In the genomic region with DNA sequence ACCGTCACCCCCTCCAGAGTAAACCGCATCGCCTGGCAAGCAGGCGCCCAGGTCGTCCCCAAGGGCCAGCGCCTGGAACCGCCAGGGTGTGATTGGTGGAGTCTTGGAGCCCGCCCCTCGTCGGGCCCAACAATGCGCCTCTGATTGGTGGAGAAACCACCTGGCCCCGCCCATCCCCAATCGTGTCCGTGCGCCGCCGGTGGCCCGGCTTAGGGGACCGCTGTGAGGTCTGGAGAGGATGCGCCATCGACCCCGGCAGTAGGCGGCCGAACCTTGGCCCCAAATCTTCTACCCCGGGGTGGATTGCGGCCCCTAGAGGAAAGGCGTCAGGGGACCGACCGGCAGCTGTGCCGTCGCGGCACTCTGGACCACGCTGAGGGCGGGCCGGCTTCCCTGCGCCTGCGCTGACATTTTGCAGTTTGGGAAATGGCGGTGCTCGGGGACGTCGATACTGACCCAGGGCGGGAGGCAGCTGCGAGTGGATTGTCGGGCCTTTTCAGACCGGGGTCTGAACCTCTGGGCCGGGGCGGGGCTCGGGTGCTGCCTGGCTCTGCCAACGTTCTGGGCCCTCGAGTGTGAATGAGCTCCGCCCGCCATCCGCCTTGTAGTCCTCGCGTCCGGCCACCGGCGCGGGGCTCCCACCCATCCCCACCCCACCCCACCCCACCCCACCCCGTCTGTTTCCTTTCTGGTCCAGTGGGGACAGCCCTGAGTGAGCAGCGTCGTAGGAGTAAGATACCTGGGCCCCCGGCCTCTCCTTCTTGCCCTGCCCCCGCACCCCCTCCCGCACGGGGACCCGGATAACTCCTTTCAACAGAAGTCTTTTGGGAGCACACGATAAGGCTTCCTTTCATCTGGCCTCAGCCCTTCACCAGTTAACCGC, we compare ENCODE assay signal across 1 cellular context.
TF ChIP-seq lines count a peak whose summit lies in the region.

No MANE protein-coding gene starts in this region.

TF ChIP-seq in GM12878, 131 proteins besides CTCF, POLR2A, EP300 and RAD21 (continued from another document):
- TF ChIP-seq, protein P1, sequence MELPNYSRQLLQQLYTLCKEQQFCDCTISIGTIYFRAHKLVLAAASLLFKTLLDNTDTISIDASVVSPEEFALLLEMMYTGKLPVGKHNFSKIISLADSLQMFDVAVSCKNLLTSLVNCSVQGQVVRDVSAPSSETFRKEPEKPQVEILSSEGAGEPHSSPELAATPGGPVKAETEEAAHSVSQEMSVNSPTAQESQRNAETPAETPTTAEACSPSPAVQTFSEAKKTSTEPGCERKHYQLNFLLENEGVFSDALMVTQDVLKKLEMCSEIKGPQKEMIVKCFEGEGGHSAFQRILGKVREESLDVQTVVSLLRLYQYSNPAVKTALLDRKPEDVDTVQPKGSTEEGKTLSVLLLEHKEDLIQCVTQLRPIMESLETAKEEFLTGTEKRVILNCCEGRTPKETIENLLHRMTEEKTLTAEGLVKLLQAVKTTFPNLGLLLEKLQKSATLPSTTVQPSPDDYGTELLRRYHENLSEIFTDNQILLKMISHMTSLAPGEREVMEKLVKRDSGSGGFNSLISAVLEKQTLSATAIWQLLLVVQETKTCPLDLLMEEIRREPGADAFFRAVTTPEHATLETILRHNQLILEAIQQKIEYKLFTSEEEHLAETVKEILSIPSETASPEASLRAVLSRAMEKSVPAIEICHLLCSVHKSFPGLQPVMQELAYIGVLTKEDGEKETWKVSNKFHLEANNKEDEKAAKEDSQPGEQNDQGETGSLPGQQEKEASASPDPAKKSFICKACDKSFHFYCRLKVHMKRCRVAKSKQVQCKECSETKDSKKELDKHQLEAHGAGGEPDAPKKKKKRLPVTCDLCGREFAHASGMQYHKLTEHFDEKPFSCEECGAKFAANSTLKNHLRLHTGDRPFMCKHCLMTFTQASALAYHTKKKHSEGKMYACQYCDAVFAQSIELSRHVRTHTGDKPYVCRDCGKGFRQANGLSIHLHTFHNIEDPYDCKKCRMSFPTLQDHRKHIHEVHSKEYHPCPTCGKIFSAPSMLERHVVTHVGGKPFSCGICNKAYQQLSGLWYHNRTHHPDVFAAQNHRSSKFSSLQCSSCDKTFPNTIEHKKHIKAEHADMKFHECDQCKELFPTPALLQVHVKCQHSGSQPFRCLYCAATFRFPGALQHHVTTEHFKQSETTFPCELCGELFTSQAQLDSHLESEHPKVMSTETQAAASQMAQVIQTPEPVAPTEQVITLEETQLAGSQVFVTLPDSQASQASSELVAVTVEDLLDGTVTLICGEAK (IDR thresholded peaks at IDR 0.05; ENCODE audit: borderline replicate concordance), result no peak
- no peak for TF ChIP-seq ZSCAN29 (IDR thresholded peaks at IDR 0.05)
- TF ChIP-seq PML (IDR thresholded peaks at IDR 0.05; ENCODE audit: low read length), result peak; percentile 37; the same call in 1 of the 2 replicates
- peak; percentile 83; the same call in 1 of the 2 replicates for TF ChIP-seq BACH1 (IDR thresholded peaks at IDR 0.05; ENCODE audit: borderline replicate concordance)
- no peak for TF ChIP-seq NFXL1 (IDR thresholded peaks at IDR 0.05; ENCODE audit: borderline replicate concordance)
- 0 out of 2 replicates have a peak, but pooled peaks have one; percentile 26 for TF ChIP-seq HCFC1 (IDR thresholded peaks at IDR 0.05; ENCODE audit: low read length)
- TF ChIP-seq, protein P2, sequence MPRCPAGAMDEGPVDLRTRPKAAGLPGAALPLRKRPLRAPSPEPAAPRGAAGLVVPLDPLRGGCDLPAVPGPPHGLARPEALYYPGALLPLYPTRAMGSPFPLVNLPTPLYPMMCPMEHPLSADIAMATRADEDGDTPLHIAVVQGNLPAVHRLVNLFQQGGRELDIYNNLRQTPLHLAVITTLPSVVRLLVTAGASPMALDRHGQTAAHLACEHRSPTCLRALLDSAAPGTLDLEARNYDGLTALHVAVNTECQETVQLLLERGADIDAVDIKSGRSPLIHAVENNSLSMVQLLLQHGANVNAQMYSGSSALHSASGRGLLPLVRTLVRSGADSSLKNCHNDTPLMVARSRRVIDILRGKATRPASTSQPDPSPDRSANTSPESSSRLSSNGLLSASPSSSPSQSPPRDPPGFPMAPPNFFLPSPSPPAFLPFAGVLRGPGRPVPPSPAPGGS (IDR thresholded peaks at IDR 0.05; ENCODE audit: borderline replicate concordance, insufficient read depth, low read depth, low read length, poor library complexity, severe bottlenecking), result peak; percentile 70
- peak; percentile 1; the same call in 1 of the 2 replicates for TF ChIP-seq CREB1 (IDR thresholded peaks at IDR 0.05; ENCODE audit: low read depth)
- TF ChIP-seq, protein P3, sequence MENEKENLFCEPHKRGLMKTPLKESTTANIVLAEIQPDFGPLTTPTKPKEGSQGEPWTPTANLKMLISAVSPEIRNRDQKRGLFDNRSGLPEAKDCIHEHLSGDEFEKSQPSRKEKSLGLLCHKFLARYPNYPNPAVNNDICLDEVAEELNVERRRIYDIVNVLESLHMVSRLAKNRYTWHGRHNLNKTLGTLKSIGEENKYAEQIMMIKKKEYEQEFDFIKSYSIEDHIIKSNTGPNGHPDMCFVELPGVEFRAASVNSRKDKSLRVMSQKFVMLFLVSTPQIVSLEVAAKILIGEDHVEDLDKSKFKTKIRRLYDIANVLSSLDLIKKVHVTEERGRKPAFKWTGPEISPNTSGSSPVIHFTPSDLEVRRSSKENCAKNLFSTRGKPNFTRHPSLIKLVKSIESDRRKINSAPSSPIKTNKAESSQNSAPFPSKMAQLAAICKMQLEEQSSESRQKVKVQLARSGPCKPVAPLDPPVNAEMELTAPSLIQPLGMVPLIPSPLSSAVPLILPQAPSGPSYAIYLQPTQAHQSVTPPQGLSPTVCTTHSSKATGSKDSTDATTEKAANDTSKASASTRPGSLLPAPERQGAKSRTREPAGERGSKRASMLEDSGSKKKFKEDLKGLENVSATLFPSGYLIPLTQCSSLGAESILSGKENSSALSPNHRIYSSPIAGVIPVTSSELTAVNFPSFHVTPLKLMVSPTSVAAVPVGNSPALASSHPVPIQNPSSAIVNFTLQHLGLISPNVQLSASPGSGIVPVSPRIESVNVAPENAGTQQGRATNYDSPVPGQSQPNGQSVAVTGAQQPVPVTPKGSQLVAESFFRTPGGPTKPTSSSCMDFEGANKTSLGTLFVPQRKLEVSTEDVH (IDR thresholded peaks at IDR 0.05; ENCODE audit: low read depth, partially characterized antibody), result no peak
- peak; percentile 78 for TF ChIP-seq RB1 (IDR thresholded peaks at IDR 0.05; ENCODE audit: borderline replicate concordance)
- TF ChIP-seq POLR2AphosphoS5 (IDR thresholded peaks at IDR 0.05; ENCODE audit: low read length), result peak; percentile 87
- no peak for TF ChIP-seq ZNF24 (IDR thresholded peaks at IDR 0.05)
- no peak for TF ChIP-seq SIN3A (IDR thresholded peaks at IDR 0.05; ENCODE audit: low read depth, low read length)
- no peak for TF ChIP-seq EZH2 (IDR thresholded peaks at IDR 0.05; ENCODE audit: borderline replicate concordance, control insufficient read depth, low read depth, low read length)
- TF ChIP-seq YY1 (IDR thresholded peaks at IDR 0.05; ENCODE audit: low read depth, low read length), result peak; percentile 93
- no peak for TF ChIP-seq DPF2 (IDR thresholded peaks at IDR 0.05)
- no peak for TF ChIP-seq BMI1 (IDR thresholded peaks at IDR 0.05; ENCODE audit: borderline replicate concordance)
- TF ChIP-seq, protein P4, sequence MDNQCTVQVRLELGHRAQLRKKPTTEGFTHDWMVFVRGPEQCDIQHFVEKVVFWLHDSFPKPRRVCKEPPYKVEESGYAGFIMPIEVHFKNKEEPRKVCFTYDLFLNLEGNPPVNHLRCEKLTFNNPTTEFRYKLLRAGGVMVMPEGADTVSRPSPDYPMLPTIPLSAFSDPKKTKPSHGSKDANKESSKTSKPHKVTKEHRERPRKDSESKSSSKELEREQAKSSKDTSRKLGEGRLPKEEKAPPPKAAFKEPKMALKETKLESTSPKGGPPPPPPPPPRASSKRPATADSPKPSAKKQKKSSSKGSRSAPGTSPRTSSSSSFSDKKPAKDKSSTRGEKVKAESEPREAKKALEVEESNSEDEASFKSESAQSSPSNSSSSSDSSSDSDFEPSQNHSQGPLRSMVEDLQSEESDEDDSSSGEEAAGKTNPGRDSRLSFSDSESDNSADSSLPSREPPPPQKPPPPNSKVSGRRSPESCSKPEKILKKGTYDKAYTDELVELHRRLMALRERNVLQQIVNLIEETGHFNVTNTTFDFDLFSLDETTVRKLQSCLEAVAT (IDR thresholded peaks at IDR 0.05), result no peak
- TF ChIP-seq POLR2AphosphoS2 (IDR thresholded peaks at IDR 0.05; ENCODE audit: low read depth, low read length), result peak; percentile 97
- TF ChIP-seq STAT1 (conservative IDR thresholded peaks at IDR 0.05), result 0 out of 2 replicates have a peak, but pooled peaks have one; percentile 13
- peak; percentile 20; the same call in 1 of the 2 replicates for TF ChIP-seq MXI1 (IDR thresholded peaks at IDR 0.05; ENCODE audit: low read depth, low read length)
- no peak for TF ChIP-seq ASH2L (IDR thresholded peaks at IDR 0.05; ENCODE audit: borderline replicate concordance, low read depth)
- no peak for TF ChIP-seq WRNIP1 (IDR thresholded peaks at IDR 0.05; ENCODE audit: borderline replicate concordance, low read depth, low read length)
- TF ChIP-seq JUND (IDR thresholded peaks at IDR 0.05; ENCODE audit: low read depth, low read length), result no peak
- TF ChIP-seq IKZF2 (IDR thresholded peaks at IDR 0.05), result no peak
- TF ChIP-seq, protein P5, sequence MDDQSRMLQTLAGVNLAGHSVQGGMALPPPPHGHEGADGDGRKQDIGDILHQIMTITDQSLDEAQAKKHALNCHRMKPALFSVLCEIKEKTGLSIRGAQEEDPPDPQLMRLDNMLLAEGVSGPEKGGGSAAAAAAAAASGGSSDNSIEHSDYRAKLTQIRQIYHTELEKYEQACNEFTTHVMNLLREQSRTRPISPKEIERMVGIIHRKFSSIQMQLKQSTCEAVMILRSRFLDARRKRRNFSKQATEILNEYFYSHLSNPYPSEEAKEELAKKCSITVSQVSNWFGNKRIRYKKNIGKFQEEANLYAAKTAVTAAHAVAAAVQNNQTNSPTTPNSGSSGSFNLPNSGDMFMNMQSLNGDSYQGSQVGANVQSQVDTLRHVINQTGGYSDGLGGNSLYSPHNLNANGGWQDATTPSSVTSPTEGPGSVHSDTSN (IDR thresholded peaks at IDR 0.05; ENCODE audit: insufficient replicate concordance, low read depth, low read length), result no peak
- peak; percentile 78 for TF ChIP-seq IKZF1 (conservative IDR thresholded peaks at IDR 0.05)
- peak; percentile 79 for TF ChIP-seq RFX5 (IDR thresholded peaks at IDR 0.05; ENCODE audit: low read depth, low read length)
- peak; percentile 91 for TF ChIP-seq SP1 (IDR thresholded peaks at IDR 0.05; ENCODE audit: low read depth, low read length)
- TF ChIP-seq TCF12 (IDR thresholded peaks at IDR 0.05; ENCODE audit: low read depth, low read length), result peak; percentile 70
